ENCODE assay signal across 25 cellular contexts in genomic region chr13:95319551-95320274, GRCh38.
"Had no signal": no experiment of that assay in that cellular context is flagged by ENCODE, and none has a peak within 500 bp of the region (broad histone marks: within the 10 kb centered on the region; RNA-seq: fewer than 3 reads in every experiment).

No MANE protein-coding gene starts in this region.

- H3K36me3 ChIP-seq: heart right ventricle, pancreas, prostate gland, right atrium auricular region, spleen, suprapubic skin, tibial artery had no signal

- H3K27ac Mint-ChIP-seq: activated B cell treated with CpG ODN at 0.5 μM for 24 hours; activated CD8-positive, alpha-beta memory T cell treated with anti-CD3 and anti-CD28 coated beads, Interleukin-2, amount 10 ng/mL, durations not matched to agents 7 days and 5 days; activated CD8-positive, alpha-beta T cell treated with anti-CD3 and anti-CD28 coated beads, Interleukin-2, amount 10 ng/mL, durations not matched to agents 7 days and 5 days; activated naive CD4-positive, alpha-beta T cell treated with anti-CD3 and anti-CD28 coated beads, Interleukin-2, amount 50 U/mL, for 72 hours; mesothelial cell of epicardium; naive thymus-derived CD4-positive, alpha-beta T cell; T-helper 2 cell treated with Interferon-gamma antibody and Interleukin-4, amounts not matched to agents 5 μg/mL and 100 μg/mL, for 36 hours had no signal

- H3K9me3 ChIP-seq: body of pancreas, heart right ventricle, pancreas, prostate gland, right atrium auricular region, spleen, suprapubic skin, tibial artery had no signal

- DNase-seq: activated B cell treated with CpG ODN at 0.5 μM for 24 hours; activated CD8-positive, alpha-beta memory T cell treated with anti-CD3 and anti-CD28 coated beads, Interleukin-2, amount 10 ng/mL, durations not matched to agents 7 days and 5 days; activated CD8-positive, alpha-beta T cell treated with anti-CD3 and anti-CD28 coated beads, Interleukin-2, amount 10 ng/mL, durations not matched to agents 7 days and 5 days; activated naive CD4-positive, alpha-beta T cell; activated T-cell treated with anti-CD3 and anti-CD28 coated beads, Interleukin-2, amount 50 U/mL, for 48 hours; anterior cingulate cortex; body of pancreas; caudate nucleus; cortex of kidney; foreskin melanocyte; heart right ventricle; left ventricle myocardium superior; naive thymus-derived CD4-positive, alpha-beta T cell; pancreas; spleen; stimulated activated naive CD4-positive, alpha-beta T cell; T-helper 1 cell; tibial artery had no signal

- H3K36me3 Mint-ChIP-seq: activated CD8-positive, alpha-beta memory T cell treated with anti-CD3 and anti-CD28 coated beads, Interleukin-2, amount 10 ng/mL, durations not matched to agents 7 days and 5 days; activated naive CD4-positive, alpha-beta T cell treated with anti-CD3 and anti-CD28 coated beads, Interleukin-2, amount 50 U/mL, for 72 hours; mesothelial cell of epicardium; naive thymus-derived CD4-positive, alpha-beta T cell had no signal

- H3K4me3 Mint-ChIP-seq: activated B cell treated with CpG ODN at 0.5 μM for 24 hours; activated CD8-positive, alpha-beta memory T cell treated with anti-CD3 and anti-CD28 coated beads, Interleukin-2, amount 10 ng/mL, durations not matched to agents 7 days and 5 days; activated CD8-positive, alpha-beta T cell treated with anti-CD3 and anti-CD28 coated beads, Interleukin-2, amount 10 ng/mL, durations not matched to agents 7 days and 5 days; mesothelial cell of epicardium; naive thymus-derived CD4-positive, alpha-beta T cell; T-helper 2 cell treated with Interferon-gamma antibody and Interleukin-4, amounts not matched to agents 5 μg/mL and 100 μg/mL, for 36 hours had no signal

- H3K4me1 Mint-ChIP-seq: activated B cell treated with CpG ODN at 0.5 μM for 24 hours; activated CD8-positive, alpha-beta memory T cell treated with anti-CD3 and anti-CD28 coated beads, Interleukin-2, amount 10 ng/mL, durations not matched to agents 7 days and 5 days; naive thymus-derived CD4-positive, alpha-beta T cell had no signal

- FAIRE-seq: pancreas had no signal

- H3K27ac ChIP-seq: body of pancreas, heart right ventricle, pancreas, prostate gland, right atrium auricular region, spleen, suprapubic skin, tibial artery had no signal

- ATAC-seq: activated CD8-positive, alpha-beta memory T cell treated with anti-CD3 and anti-CD28 coated beads, Interleukin-2, amount 10 ng/mL, durations not matched to agents 7 days and 5 days; activated CD8-positive, alpha-beta T cell treated with anti-CD3 and anti-CD28 coated beads, Interleukin-2, amount 10 ng/mL, durations not matched to agents 7 days and 5 days; activated naive CD4-positive, alpha-beta T cell treated with anti-CD3 and anti-CD28 coated beads, Interleukin-2, amount 50 U/mL, for 72 hours; body of pancreas; esophagus mucosa; heart right ventricle; left ventricle myocardium superior; naive thymus-derived CD4-positive, alpha-beta T cell; pancreas had no signal

- H3K9me3 Mint-ChIP-seq: activated B cell treated with CpG ODN at 0.5 μM for 24 hours; activated naive CD4-positive, alpha-beta T cell treated with anti-CD3 and anti-CD28 coated beads, Interleukin-2, amount 50 U/mL, for 72 hours; mesothelial cell of epicardium; naive thymus-derived CD4-positive, alpha-beta T cell; T-helper 2 cell treated with Interferon-gamma antibody and Interleukin-4, amounts not matched to agents 5 μg/mL and 100 μg/mL, for 36 hours had no signal

- H3K4me3 ChIP-seq: body of pancreas, heart right ventricle, pancreas, prostate gland, right atrium auricular region, spleen, suprapubic skin, tibial artery had no signal

- H3K27me3 ChIP-seq: body of pancreas, heart right ventricle, pancreas, right atrium auricular region, spleen, suprapubic skin, tibial artery had no signal

- H3K4me1 ChIP-seq: prostate gland, right atrium auricular region, spleen, suprapubic skin, tibial artery had no signal
